In genomic region chr19:35268546-35269424, GRCh38 we compare ENCODE assay signal across 8 cellular contexts. TPM values are rescaled to one million over a fixed set of nuclear protein-coding genes. Genes with fewer than 3 reads are reported as not detected.
DNase-seq lines count a peak whose midpoint lies in the region; ATAC-seq and TF ChIP-seq lines count a peak whose summit lies in the region.

TSS of gene USF2 (plus strand) at chr19:35268962. CDS start at chr19:35269102, 140 bp downstream.

- peaks cover 23 to 50% (median 42%) of the 10 kb centered on the region in 7 donors for H3K4me1 Mint-ChIP-seq in naive thymus-derived CD4-positive, alpha-beta T cell

- ATAC-seq in GM19463 (IDR thresholded peaks at IDR 0.05; ENCODE audit: unreplicated experiment) = peak; percentile 34
- ATAC-seq in naive thymus-derived CD4-positive, alpha-beta T cell = peak; percentile 44

- WGBS in testis, 2 donors = 0 to 1% methylated on average over 25 to 75 of the region's 122 CpGs

- H3K27ac ChIP-seq in HUES48 (ENCODE audit: low read depth, low read length) (peak within 1 kb of the TSS; percentile 91), Peyer's patch (peak within 1 kb of the TSS; percentile 89 to 98 (median 94)), testis (peak within 1 kb of the TSS; percentile 84 to 98)
- peak within 1 kb of the TSS; percentile 94 for H3K27ac ChIP-seq in naive thymus-derived CD4-positive, alpha-beta T cell (ENCODE audit: low read depth, low read length)

- DNase-seq in CD1c-positive myeloid dendritic cell (ENCODE audit: extremely low spot score) = peak; percentile 77
- peak; percentile 82 to 91 (median 82) for DNase-seq in Peyer's patch
- DNase-seq in activated effector memory CD4-positive, alpha-beta T cell treated with Interleukin-2 at 50 U/mL for 16 hours = peak; percentile 52
- peak; percentile 58 for DNase-seq in fibroblast of peridontal ligament (ENCODE audit: extremely low read depth)
- peak; percentile 52 to 71 (median 61) for DNase-seq in naive thymus-derived CD4-positive, alpha-beta T cell
- DNase-seq in testis = peak; percentile 84

- peak in 1 of 2 donors; percentile 10 for TF ChIP-seq POLR2A in Peyer's patch (IDR thresholded peaks at IDR 0.05)
- no peak for TF ChIP-seq POLR2A in testis (IDR thresholded peaks at IDR 0.05)

- H3K36me3 ChIP-seq in HUES48 (ENCODE audit: control insufficient read depth, insufficient read depth, low read length) (peaks cover 63% of the 10 kb centered on the region), Peyer's patch (peaks cover 0 to 43% (median 0%) of the 10 kb centered on the region in 3 donors), testis (ENCODE audit: low read depth, missing control alignments) (no peaks in the 10 kb centered on the region)
- H3K36me3 ChIP-seq in naive thymus-derived CD4-positive, alpha-beta T cell (ENCODE audit: control insufficient read depth in 2 of 3, insufficient read depth in 3 of 3, low read length in 3 of 3) = peaks cover 9 to 36% (median 10%) of the 10 kb centered on the region in 3 experiments

- TF ChIP-seq CTCF in Peyer's patch (IDR thresholded peaks at IDR 0.05) (no peak), testis (IDR thresholded peaks at IDR 0.05) (no peak)

- peak within 1 kb of the TSS; percentile 87 for H3K9ac ChIP-seq in HUES48 (ENCODE audit: low read depth, low read length)

- no peaks in the 10 kb centered on the region for H3K27me3 Mint-ChIP-seq in naive thymus-derived CD4-positive, alpha-beta T cell

- intact Hi-C loops in naive thymus-derived CD4-positive, alpha-beta T cell (cut with micrococcal nuclease) = loop anchor here (1.0 to 10.0 kb wide), 14 partner anchors 20 to 474 kb away; partner anchors contain the start of genes FFAR1 (in 2 of the 2), COX6B1 (in 1 of the 2), ETV2 (in 1 of the 2) and FXYD5 (in 1 of the 2)
- intact Hi-C loops in testis (cut with DNase I; ENCODE audit: low total_unique reads) = no loop called here

- no peaks in the 10 kb centered on the region for H3K9me3 ChIP-seq in HUES48 (ENCODE audit: control insufficient read depth, insufficient read depth, low read length)
- no peaks in the 10 kb centered on the region for H3K9me3 ChIP-seq in Peyer's patch
- H3K9me3 ChIP-seq in naive thymus-derived CD4-positive, alpha-beta T cell (ENCODE audit: control insufficient read depth in 2 of 3, low read length in 3 of 3) = no peaks in the 10 kb centered on the region
- no peaks in the 10 kb centered on the region for H3K9me3 ChIP-seq in testis

- peak within 1 kb of the TSS; percentile 85 to 98 (median 94) for H3K4me3 Mint-ChIP-seq in naive thymus-derived CD4-positive, alpha-beta T cell

- no peaks in the 10 kb centered on the region for H3K9me3 Mint-ChIP-seq in naive thymus-derived CD4-positive, alpha-beta T cell

- peaks cover 0 to 30% (median 15%) of the 10 kb centered on the region in 5 donors for H3K36me3 Mint-ChIP-seq in naive thymus-derived CD4-positive, alpha-beta T cell

- POLR2A ChIA-PET in naive thymus-derived CD4-positive, alpha-beta T cell (lab: Charles Lee) = interaction anchor here (0.6 to 7.3 kb wide), 10 partner anchors 13 to 125 kb away, joined by 3 to 40 read pairs (median 4); partner anchors contain the start of genes FXYD7 and HAMP

- H3K4me3 ChIP-seq in HUES48 (ENCODE audit: low read depth, low read length) (peak within 1 kb of the TSS; percentile 82), Peyer's patch (peak within 1 kb of the TSS; percentile 84 to 85 (median 84)), testis (peak within 1 kb of the TSS; percentile 82)
- H3K4me3 ChIP-seq in naive thymus-derived CD4-positive, alpha-beta T cell (ENCODE audit: low read length) = peak within 1 kb of the TSS; percentile 65

- peak within 1 kb of the TSS; percentile 92 to 98 (median 96) for H3K27ac Mint-ChIP-seq in naive thymus-derived CD4-positive, alpha-beta T cell

- H3K27me3 ChIP-seq in HUES48 (ENCODE audit: control insufficient read depth, insufficient read depth, low read length) (no peaks in the 10 kb centered on the region), Peyer's patch (no peaks in the 10 kb centered on the region), testis (no peaks in the 10 kb centered on the region)
- H3K27me3 ChIP-seq in naive thymus-derived CD4-positive, alpha-beta T cell (ENCODE audit: control insufficient read depth in 2 of 2, insufficient read depth in 2 of 2, low read length in 2 of 2) = no peaks in the 10 kb centered on the region

- CTCF ChIA-PET in naive thymus-derived CD4-positive, alpha-beta T cell (lab: Charles Lee) = interaction anchor here (0.9 kb wide), 1 partner anchor 28 kb away, joined by 3 read pairs; no protein-coding TSS in a partner anchor

- H3K4me1 ChIP-seq in HUES48 (ENCODE audit: control insufficient read depth, insufficient read depth, low read length) = peaks cover 7% of the 10 kb centered on the region; the same call in 1 of the 2 replicates
- H3K4me1 ChIP-seq in Peyer's patch = peaks cover 0 to 37% (median 20%) of the 10 kb centered on the region in 4 donors
- peaks cover 6 to 17% of the 10 kb centered on the region in 2 donors for H3K4me1 ChIP-seq in naive thymus-derived CD4-positive, alpha-beta T cell (ENCODE audit: control insufficient read depth in 2 of 2, insufficient read depth in 2 of 2, low read length in 2 of 2)
- H3K4me1 ChIP-seq in testis = peaks cover 32% of the 10 kb centered on the region

RNA-seq across cellular contexts. Expression of gene USF2, which starts in this region (rescaled TPM):
- total RNA-seq in Peyer's patch (100 to 1,000 TPM; 112 to 201 (median 142) TPM), testis (100 to 1,000 TPM; 105 to 123 TPM)
- 100 to 1,000 TPM; 145 to 256 (median 225) TPM for total RNA-seq in naive thymus-derived CD4-positive, alpha-beta T cell
- 1 to 10 TPM; 6.8 to 7.0 TPM for polyA plus RNA-seq in naive thymus-derived CD4-positive, alpha-beta T cell
- 83.1 TPM for polyA plus RNA-seq in testis (ENCODE audit: insufficient read depth, low read depth, low replicate concordance)

Comparison
In these comparisons a context has a peak if more than half of its experiments do, and no peak if none do; other contexts are left out.
1. Peak in every context shown above with its lines: DNase-seq, ATAC-seq, H3K4me3 ChIP-seq and H3K27ac ChIP-seq.
2. RNA of gene USF2 (polyA plus RNA-seq): 83.1 TPM in testis (single experiment); 6.8 to 7.0 TPM in naive thymus-derived CD4-positive, alpha-beta T cell; every median in the first group is over 10 times any median in the second.